Comparison of ENCODE assay signal across 2 cellular contexts in the genomic region with DNA sequence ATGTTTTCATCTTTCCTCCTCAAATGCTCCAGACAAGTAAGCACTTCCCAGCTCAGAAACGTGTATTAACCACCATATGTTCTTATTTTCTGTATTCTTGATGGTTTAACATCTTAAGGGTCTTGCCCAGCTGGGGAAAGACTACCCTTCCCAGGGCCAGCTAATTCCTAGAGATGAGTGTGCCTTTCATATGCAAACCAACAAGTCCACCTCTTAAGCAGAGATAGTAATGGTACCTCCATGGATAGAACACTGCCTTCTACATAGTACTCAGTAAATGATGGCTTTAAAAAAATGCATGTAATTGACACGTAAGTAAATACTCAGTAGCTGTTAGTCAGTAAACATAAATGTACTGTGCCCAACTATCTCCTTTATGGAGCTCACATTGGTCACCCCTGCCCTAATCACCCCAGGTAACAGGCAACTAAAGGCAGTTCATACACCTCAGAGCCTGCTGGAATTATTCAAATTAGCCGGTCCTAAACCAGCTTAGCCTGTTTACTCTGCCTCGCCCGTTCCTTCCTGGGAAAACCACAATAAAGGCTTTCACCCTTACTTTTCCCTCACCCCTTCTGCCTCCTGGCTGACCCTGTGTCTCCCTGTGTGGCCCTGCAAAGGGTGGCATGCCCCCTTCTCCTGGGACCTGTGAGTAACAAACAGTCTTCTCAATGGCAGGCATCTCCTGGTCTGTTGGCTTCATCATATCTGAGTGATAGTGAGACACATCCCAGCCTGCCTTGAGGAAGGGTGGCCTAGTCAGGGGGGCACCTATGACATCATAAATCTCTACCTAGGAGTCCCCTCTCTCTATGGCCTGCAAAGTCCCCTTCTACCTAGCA.
TF ChIP-seq lines count a peak whose summit lies in the region.

No MANE protein-coding gene starts in this region.

TF ChIP-seq in GM23338, 12 proteins besides CTCF, POLR2A, EP300 and RAD21 (continues in another document):
- TF ChIP-seq EZH2 (IDR thresholded peaks at IDR 0.05; ENCODE audit: low read depth, unreplicated experiment) (no peak), ZNF331 (CRISPR knock-in tag; IDR thresholded peaks at IDR 0.05; ENCODE audit: low read depth) (no peak), NANOG (IDR thresholded peaks at IDR 0.05; ENCODE audit: borderline replicate concordance) (no peak), JUNB (IDR thresholded peaks at IDR 0.05; ENCODE audit: unreplicated experiment) (no peak), POLR2AphosphoS5 (IDR thresholded peaks at IDR 0.05; ENCODE audit: low read depth) (no peak), EZH2phosphoT487 (IDR thresholded peaks at IDR 0.05; ENCODE audit: unreplicated experiment) (no peak), CREB1 (CRISPR knock-in tag; IDR thresholded peaks at IDR 0.05; ENCODE audit: low read depth) (no peak), ZNF114 (CRISPR knock-in tag; IDR thresholded peaks at IDR 0.05) (no peak), ETS1 (IDR thresholded peaks at IDR 0.05) (no peak), STAT1 (IDR thresholded peaks at IDR 0.05; ENCODE audit: unreplicated experiment) (no peak)
- TF ChIP-seq, protein P1, sequence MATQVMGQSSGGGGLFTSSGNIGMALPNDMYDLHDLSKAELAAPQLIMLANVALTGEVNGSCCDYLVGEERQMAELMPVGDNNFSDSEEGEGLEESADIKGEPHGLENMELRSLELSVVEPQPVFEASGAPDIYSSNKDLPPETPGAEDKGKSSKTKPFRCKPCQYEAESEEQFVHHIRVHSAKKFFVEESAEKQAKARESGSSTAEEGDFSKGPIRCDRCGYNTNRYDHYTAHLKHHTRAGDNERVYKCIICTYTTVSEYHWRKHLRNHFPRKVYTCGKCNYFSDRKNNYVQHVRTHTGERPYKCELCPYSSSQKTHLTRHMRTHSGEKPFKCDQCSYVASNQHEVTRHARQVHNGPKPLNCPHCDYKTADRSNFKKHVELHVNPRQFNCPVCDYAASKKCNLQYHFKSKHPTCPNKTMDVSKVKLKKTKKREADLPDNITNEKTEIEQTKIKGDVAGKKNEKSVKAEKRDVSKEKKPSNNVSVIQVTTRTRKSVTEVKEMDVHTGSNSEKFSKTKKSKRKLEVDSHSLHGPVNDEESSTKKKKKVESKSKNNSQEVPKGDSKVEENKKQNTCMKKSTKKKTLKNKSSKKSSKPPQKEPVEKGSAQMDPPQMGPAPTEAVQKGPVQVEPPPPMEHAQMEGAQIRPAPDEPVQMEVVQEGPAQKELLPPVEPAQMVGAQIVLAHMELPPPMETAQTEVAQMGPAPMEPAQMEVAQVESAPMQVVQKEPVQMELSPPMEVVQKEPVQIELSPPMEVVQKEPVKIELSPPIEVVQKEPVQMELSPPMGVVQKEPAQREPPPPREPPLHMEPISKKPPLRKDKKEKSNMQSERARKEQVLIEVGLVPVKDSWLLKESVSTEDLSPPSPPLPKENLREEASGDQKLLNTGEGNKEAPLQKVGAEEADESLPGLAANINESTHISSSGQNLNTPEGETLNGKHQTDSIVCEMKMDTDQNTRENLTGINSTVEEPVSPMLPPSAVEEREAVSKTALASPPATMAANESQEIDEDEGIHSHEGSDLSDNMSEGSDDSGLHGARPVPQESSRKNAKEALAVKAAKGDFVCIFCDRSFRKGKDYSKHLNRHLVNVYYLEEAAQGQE (IDR thresholded peaks at IDR 0.05; ENCODE audit: unreplicated experiment) = no peak

TF ChIP-seq in H1, 55 proteins besides CTCF, POLR2A, EP300 and RAD21:
- TF ChIP-seq SIN3A (conservative IDR thresholded peaks at IDR 0.05 in 1 of 2, IDR thresholded peaks at IDR 0.05 in 1 of 2; ENCODE audit: low read depth in 1 of 2, low read length in 2 of 2) (no peak), ZNF274 (IDR thresholded peaks at IDR 0.05; ENCODE audit: borderline replicate concordance, extremely low read depth, low read length) (no peak), CBX8 (IDR thresholded peaks at IDR 0.05; ENCODE audit: borderline replicate concordance, low read depth, low read length) (no peak), SP4 (IDR thresholded peaks at IDR 0.05; ENCODE audit: low read length) (no peak), PHF8 (conservative IDR thresholded peaks at IDR 0.05; ENCODE audit: low read depth, low read length) (no peak), KDM4A (IDR thresholded peaks at IDR 0.05; ENCODE audit: low read depth, low read length, severe bottlenecking) (no peak), RNF2 (IDR thresholded peaks at IDR 0.05; ENCODE audit: borderline replicate concordance, low read depth, low read length, missing control alignments, poor library complexity, severe bottlenecking) (no peak), SP1 (IDR thresholded peaks at IDR 0.05; ENCODE audit: low read depth, low read length) (no peak), SRF (IDR thresholded peaks at IDR 0.05; ENCODE audit: low read depth, low read length) (no peak), TAF7 (optimal IDR thresholded peaks at IDR 0.05; ENCODE audit: borderline replicate concordance, low read depth, low read length) (no peak), RXRA (IDR thresholded peaks at IDR 0.05; ENCODE audit: insufficient read depth, low read depth, low read length) (no peak), TCF12 (IDR thresholded peaks at IDR 0.05; ENCODE audit: low read depth, low read length) (no peak), USF2 (IDR thresholded peaks at IDR 0.05; ENCODE audit: low read length) (no peak), BACH1 (IDR thresholded peaks at IDR 0.05; ENCODE audit: low read length) (no peak), ASH2L (IDR thresholded peaks at IDR 0.05; ENCODE audit: low read length) (no peak), HDAC6 (IDR thresholded peaks at IDR 0.05; ENCODE audit: low read depth, low read length) (no peak), E2F6 (IDR thresholded peaks at IDR 0.05) (no peak), SUZ12 (IDR thresholded peaks at IDR 0.05; ENCODE audit: low read length) (no peak)
TF ChIP-seq in H1: peak in this region for 0.
